1 cellular context compared by ENCODE assay signal in the genomic region with DNA sequence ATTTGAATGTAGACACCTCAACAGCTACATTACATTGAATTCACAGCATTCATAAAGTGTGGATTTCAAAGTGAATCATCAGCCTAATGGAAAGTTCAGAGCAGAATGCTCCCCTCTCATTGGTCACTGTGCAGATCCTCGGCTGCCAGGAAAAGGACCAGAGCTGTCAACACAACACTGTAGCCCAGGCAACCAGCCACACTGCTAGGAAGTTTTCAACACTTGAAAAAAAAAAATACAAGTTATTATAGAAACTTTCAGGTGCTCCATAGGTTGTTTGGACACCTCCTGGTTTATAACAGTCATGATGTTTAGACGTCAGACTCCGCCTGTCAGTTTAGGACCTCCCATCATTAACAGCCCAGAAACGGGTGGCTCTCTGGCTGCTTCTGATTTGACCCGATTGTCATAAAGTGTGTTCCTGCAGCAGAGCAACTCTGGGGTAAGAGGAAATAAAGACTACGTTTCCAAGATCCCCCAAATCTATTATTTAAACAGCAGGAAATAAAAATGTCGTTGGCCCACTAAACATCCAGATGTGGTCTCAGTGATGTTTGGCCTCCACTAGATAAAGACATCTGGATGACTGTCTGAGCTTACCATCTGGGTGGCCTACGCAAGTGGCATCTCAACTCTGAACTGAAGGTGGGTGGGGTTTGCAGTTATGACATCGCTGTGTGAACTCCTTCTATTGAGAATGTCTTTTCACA.
A peak's percentile ranks its signal among the peaks of the same experiment; 100 is the strongest.
TF ChIP-seq lines count a peak whose summit lies in the region.

No MANE protein-coding gene starts in this region.

TF ChIP-seq in K562, 482 proteins besides CTCF, POLR2A, EP300 and RAD21 (continued from another document):
- no peak for TF ChIP-seq PHF8 (IDR thresholded peaks at IDR 0.05; ENCODE audit: borderline replicate concordance, low read length)
- TF ChIP-seq EHMT2 (IDR thresholded peaks at IDR 0.05): 0 out of 2 replicates have a peak, but pooled peaks have one; percentile 47
- 0 out of 2 replicates have a peak, but pooled peaks have one; percentile 27 for TF ChIP-seq EP400 (IDR thresholded peaks at IDR 0.05)
- peak; percentile 92 for TF ChIP-seq RFX1 (IDR thresholded peaks at IDR 0.05)
- peak; percentile 43; the same call in 1 of the 2 replicates for TF ChIP-seq CTBP1 (IDR thresholded peaks at IDR 0.05; ENCODE audit: borderline replicate concordance)
- peak; percentile 82 for TF ChIP-seq EGR1 (conservative IDR thresholded peaks at IDR 0.05)
- TF ChIP-seq, protein P1, sequence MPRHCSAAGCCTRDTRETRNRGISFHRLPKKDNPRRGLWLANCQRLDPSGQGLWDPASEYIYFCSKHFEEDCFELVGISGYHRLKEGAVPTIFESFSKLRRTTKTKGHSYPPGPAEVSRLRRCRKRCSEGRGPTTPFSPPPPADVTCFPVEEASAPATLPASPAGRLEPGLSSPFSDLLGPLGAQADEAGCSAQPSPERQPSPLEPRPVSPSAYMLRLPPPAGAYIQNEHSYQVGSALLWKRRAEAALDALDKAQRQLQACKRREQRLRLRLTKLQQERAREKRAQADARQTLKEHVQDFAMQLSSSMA (CRISPR knock-in tag; IDR thresholded peaks at IDR 0.05): no peak
- peak; percentile 61; the same call in 1 of the 2 replicates for TF ChIP-seq FOSL1 (tag; conservative IDR thresholded peaks at IDR 0.05)
- no peak for TF ChIP-seq CLOCK (CRISPR knock-in tag; IDR thresholded peaks at IDR 0.05; ENCODE audit: borderline replicate concordance)
- TF ChIP-seq ZNF174 (CRISPR knock-in tag; IDR thresholded peaks at IDR 0.05): no peak
- TF ChIP-seq ZNF134 (CRISPR knock-in tag; conservative IDR thresholded peaks at IDR 0.05): no peak
- TF ChIP-seq MXI1 (IDR thresholded peaks at IDR 0.05; ENCODE audit: low read depth, low read length): peak; percentile 88
- TF ChIP-seq ATF3 (IDR thresholded peaks at IDR 0.05): 0 out of 2 replicates have a peak, but pooled peaks have one; percentile 18
- no peak for TF ChIP-seq ATF3 (CRISPR knock-in tag; conservative IDR thresholded peaks at IDR 0.05)
- TF ChIP-seq DPF2 (IDR thresholded peaks at IDR 0.05): peak; percentile 84
- TF ChIP-seq LARP7 (IDR thresholded peaks at IDR 0.05): no peak
- TF ChIP-seq NCOR1 (IDR thresholded peaks at IDR 0.05): peak; percentile 95
- TF ChIP-seq, protein P2, sequence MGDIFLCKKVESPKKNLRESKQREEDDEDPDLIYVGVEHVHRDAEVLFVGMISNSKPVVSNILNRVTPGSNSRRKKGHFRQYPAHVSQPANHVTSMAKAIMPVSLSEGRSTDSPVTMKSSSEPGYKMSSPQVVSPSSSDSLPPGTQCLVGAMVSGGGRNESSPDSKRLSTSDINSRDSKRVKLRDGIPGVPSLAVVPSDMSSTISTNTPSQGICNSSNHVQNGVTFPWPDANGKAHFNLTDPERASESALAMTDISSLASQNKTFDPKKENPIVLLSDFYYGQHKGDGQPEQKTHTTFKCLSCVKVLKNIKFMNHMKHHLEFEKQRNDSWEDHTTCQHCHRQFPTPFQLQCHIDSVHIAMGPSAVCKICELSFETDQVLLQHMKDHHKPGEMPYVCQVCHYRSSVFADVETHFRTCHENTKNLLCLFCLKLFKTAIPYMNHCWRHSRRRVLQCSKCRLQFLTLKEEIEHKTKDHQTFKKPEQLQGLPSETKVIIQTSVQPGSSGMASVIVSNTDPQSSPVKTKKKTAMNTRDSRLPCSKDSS (IDR thresholded peaks at IDR 0.05; ENCODE audit: low read depth, partially characterized antibody): no peak
- peak; percentile 90 for TF ChIP-seq CREB1 (IDR thresholded peaks at IDR 0.05)
- no peak for TF ChIP-seq CREB1 (CRISPR knock-in tag; IDR thresholded peaks at IDR 0.05)
- peak in 1 of 2 experiments; percentile 74; a peak in 2 of 4 replicates for TF ChIP-seq ZNF639 (CRISPR knock-in tag; conservative IDR thresholded peaks at IDR 0.05 in 1 of 2, IDR thresholded peaks at IDR 0.05 in 1 of 2)
- no peak for TF ChIP-seq NFIX (CRISPR knock-in tag; IDR thresholded peaks at IDR 0.05; ENCODE audit: low read depth)
- peak in 1 of 2 experiments; percentile 72; a peak in 2 of 4 replicates for TF ChIP-seq HDAC1 (IDR thresholded peaks at IDR 0.05)
- TF ChIP-seq FOXJ3 (CRISPR knock-in tag; IDR thresholded peaks at IDR 0.05): peak; percentile 90
- peak; percentile 86 to 91 for TF ChIP-seq TRIM24 (IDR thresholded peaks at IDR 0.05)
- peak; percentile 20; the same call in 1 of the 2 replicates for TF ChIP-seq RBFOX2 (IDR thresholded peaks at IDR 0.05; ENCODE audit: low read depth, low read length)
- TF ChIP-seq, protein P3, sequence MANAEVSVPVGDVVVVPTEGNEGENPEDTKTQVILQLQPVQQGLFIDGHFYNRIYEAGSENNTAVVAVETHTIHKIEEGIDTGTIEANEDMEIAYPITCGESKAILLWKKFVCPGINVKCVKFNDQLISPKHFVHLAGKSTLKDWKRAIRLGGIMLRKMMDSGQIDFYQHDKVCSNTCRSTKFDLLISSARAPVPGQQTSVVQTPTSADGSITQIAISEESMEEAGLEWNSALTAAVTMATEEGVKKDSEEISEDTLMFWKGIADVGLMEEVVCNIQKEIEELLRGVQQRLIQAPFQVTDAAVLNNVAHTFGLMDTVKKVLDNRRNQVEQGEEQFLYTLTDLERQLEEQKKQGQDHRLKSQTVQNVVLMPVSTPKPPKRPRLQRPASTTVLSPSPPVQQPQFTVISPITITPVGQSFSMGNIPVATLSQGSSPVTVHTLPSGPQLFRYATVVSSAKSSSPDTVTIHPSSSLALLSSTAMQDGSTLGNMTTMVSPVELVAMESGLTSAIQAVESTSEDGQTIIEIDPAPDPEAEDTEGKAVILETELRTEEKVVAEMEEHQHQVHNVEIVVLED (CRISPR knock-in tag; IDR thresholded peaks at IDR 0.05): 0 out of 2 replicates have a peak, but pooled peaks have one; percentile 12
- 0 out of 2 replicates have a peak, but pooled peaks have one; percentile 44 for TF ChIP-seq ZNF589 (CRISPR knock-in tag; IDR thresholded peaks at IDR 0.05; ENCODE audit: low read depth)
- TF ChIP-seq, protein P4, sequence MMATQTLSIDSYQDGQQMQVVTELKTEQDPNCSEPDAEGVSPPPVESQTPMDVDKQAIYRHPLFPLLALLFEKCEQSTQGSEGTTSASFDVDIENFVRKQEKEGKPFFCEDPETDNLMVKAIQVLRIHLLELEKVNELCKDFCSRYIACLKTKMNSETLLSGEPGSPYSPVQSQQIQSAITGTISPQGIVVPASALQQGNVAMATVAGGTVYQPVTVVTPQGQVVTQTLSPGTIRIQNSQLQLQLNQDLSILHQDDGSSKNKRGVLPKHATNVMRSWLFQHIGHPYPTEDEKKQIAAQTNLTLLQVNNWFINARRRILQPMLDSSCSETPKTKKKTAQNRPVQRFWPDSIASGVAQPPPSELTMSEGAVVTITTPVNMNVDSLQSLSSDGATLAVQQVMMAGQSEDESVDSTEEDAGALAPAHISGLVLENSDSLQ (IDR thresholded peaks at IDR 0.05): peak; percentile 90
- peak; percentile 91 for TF ChIP-seq NFIC (IDR thresholded peaks at IDR 0.05)
- 0 out of 2 replicates have a peak, but pooled peaks have one; percentile 23 for TF ChIP-seq SMARCA5 (IDR thresholded peaks at IDR 0.05)
- peak; percentile 64; the same call in 1 of the 2 replicates for TF ChIP-seq SOX6 (IDR thresholded peaks at IDR 0.05)
- TF ChIP-seq NR2C1 (IDR thresholded peaks at IDR 0.05): peak; percentile 85
- TF ChIP-seq NR2C1 (tag; IDR thresholded peaks at IDR 0.05): peak; percentile 85
- TF ChIP-seq, protein P5, sequence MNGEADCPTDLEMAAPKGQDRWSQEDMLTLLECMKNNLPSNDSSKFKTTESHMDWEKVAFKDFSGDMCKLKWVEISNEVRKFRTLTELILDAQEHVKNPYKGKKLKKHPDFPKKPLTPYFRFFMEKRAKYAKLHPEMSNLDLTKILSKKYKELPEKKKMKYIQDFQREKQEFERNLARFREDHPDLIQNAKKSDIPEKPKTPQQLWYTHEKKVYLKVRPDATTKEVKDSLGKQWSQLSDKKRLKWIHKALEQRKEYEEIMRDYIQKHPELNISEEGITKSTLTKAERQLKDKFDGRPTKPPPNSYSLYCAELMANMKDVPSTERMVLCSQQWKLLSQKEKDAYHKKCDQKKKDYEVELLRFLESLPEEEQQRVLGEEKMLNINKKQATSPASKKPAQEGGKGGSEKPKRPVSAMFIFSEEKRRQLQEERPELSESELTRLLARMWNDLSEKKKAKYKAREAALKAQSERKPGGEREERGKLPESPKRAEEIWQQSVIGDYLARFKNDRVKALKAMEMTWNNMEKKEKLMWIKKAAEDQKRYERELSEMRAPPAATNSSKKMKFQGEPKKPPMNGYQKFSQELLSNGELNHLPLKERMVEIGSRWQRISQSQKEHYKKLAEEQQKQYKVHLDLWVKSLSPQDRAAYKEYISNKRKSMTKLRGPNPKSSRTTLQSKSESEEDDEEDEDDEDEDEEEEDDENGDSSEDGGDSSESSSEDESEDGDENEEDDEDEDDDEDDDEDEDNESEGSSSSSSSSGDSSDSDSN (IDR thresholded peaks at IDR 0.05; ENCODE audit: borderline replicate concordance in 1 of 2, low read depth in 2 of 2, low read length in 2 of 2): 0 out of 4 replicates have a peak, but pooled peaks of 1 of the 2 experiments have one; percentile 41
- no peak for TF ChIP-seq ZNF76 (CRISPR knock-in tag; IDR thresholded peaks at IDR 0.05; ENCODE audit: borderline replicate concordance)
- TF ChIP-seq SMARCE1 (IDR thresholded peaks at IDR 0.05): peak; percentile 67; the same call in 1 of the 2 replicates
- TF ChIP-seq ZNF384 (IDR thresholded peaks at IDR 0.05; ENCODE audit: low read depth, low read length): peak; percentile 73; the same call in 1 of the 2 replicates
- TF ChIP-seq KDM1A (IDR thresholded peaks at IDR 0.05): peak; percentile 87 to 92
- TF ChIP-seq FOXJ2 (tag; IDR thresholded peaks at IDR 0.05): peak; percentile 99
- TF ChIP-seq ZNF644 (tag; IDR thresholded peaks at IDR 0.05; ENCODE audit: low read depth): 0 out of 2 replicates have a peak, but pooled peaks have one; percentile 37
- TF ChIP-seq SUPT5H (IDR thresholded peaks at IDR 0.05): no peak
- TF ChIP-seq CBFB (CRISPR knock-in tag; IDR thresholded peaks at IDR 0.05): no peak
- TF ChIP-seq XRCC5 (IDR thresholded peaks at IDR 0.05; ENCODE audit: low read depth, low read length): no peak
